12 cellular contexts compared by ENCODE assay signal in the genomic region with DNA sequence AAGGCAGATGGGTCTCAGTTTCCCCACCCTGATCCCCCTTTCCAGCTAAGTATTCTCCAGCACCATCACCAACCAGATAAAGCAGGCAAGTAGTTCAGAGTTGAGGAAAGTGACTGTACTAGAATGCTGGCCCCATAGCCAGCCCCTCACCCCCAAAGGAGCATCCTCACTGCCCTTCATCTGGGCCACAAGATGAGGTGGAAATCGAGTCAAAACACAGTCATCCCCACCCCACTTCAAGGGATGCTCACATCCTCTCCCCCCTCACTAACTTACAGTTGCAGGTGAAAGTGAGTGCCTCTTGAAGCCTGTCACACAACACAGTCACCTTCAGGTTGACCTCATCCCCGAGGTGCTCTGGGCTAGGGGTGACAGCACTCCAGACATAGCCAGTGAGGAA. TPM values are rescaled to one million over a fixed set of nuclear protein-coding genes. Genes with fewer than 3 reads are reported as not detected.
DNase-seq lines count a peak whose midpoint lies in the region; ATAC-seq and TF ChIP-seq lines count a peak whose summit lies in the region.
"Had no signal": no experiment of that assay in that cellular context is flagged by ENCODE, and none has a peak within 500 bp of the region (broad histone marks: within the 10 kb centered on the region; RNA-seq: fewer than 3 reads in every experiment).

No MANE protein-coding gene starts in this region.

- WGBS in esophagus muscularis mucosa = 36% methylated on average over 2 of the region's 2 CpGs

- H3K36me3 ChIP-seq in esophagus muscularis mucosa = peaks cover 3 to 58% (median 36%) of the 10 kb centered on the region in 4 donors
- H3K36me3 ChIP-seq in PC-3 (ENCODE audit: low read depth, low read length) = peaks cover 28% of the 10 kb centered on the region

- CTCF ChIA-PET in activated CD4-positive, alpha-beta T cell treated with anti-CD3 and anti-CD28 coated beads for 36 hours (lab: Charles Lee) = interaction anchor here (0.7 to 1.5 kb wide), 3 partner anchors 17 to 289 kb away, joined by 3 to 5 read pairs (median 4); no protein-coding TSS in a partner anchor
- CTCF ChIA-PET in PC-3 (lab: Charles Lee) = no interaction called here

- peaks cover 76 to 84% (median 80%) of the 10 kb centered on the region in 4 donors for H3K4me1 ChIP-seq in esophagus muscularis mucosa
- H3K4me1 ChIP-seq in PC-3 (ENCODE audit: insufficient read depth, low read length) = no peaks in the 10 kb centered on the region

- peak; percentile 90 for ATAC-seq in activated CD4-positive, alpha-beta T cell treated with anti-CD3 and anti-CD28 coated beads for 36 hours
- peak; percentile 66 for ATAC-seq in stimulated activated naive CD8-positive, alpha-beta T cell treated with anti-CD3 and anti-CD28 coated beads, Interleukin-15, Interleukin-2, amounts not matched to agents 100 U/mL and 50 U/mL, for 24 hours
- ATAC-seq in HG02870 (IDR thresholded peaks at IDR 0.05; ENCODE audit: unreplicated experiment) (no peak), PC-3 (no peak)
- ATAC-seq: natural killer cell treated with Interleukin-12 subunit alpha and Interleukin-12 subunit beta and Interleukin-15 and Interleukin-18, amount 100 ng/mL, for 72 hours had no signal

- H4K20me1 ChIP-seq in PC-3 (ENCODE audit: low read length) = no peaks in the 10 kb centered on the region

- H3K9me2 ChIP-seq in PC-3 (replicated peaks; ENCODE audit: low read length) = no peaks in the 10 kb centered on the region

- H3K27me3 ChIP-seq in esophagus muscularis mucosa (no peaks in the 10 kb centered on the region), PC-3 (ENCODE audit: low read length) (no peaks in the 10 kb centered on the region)
- H3K27me3 ChIP-seq: testis had no signal

- H3K9ac ChIP-seq in PC-3 (ENCODE audit: low read length) = no peak overlapping the region

- peaks cover 65% of the 10 kb centered on the region for H3K4me1 Mint-ChIP-seq in activated CD4-positive, alpha-beta T cell treated with anti-CD3 and anti-CD28 coated beads for 36 hours

- no peaks in the 10 kb centered on the region for H3K27me3 Mint-ChIP-seq in activated CD4-positive, alpha-beta T cell treated with anti-CD3 and anti-CD28 coated beads for 36 hours
- H3K27me3 Mint-ChIP-seq: natural killer cell treated with Interleukin-12 subunit alpha and Interleukin-12 subunit beta and Interleukin-15 and Interleukin-18, amount 100 ng/mL, for 72 hours had no signal

- no peaks in the 10 kb centered on the region for H3K79me2 ChIP-seq in PC-3 (ENCODE audit: low read length)

- H3K27ac Mint-ChIP-seq in activated CD4-positive, alpha-beta T cell treated with anti-CD3 and anti-CD28 coated beads for 36 hours = peak overlapping the region; percentile 72

- POLR2A ChIA-PET in activated CD4-positive, alpha-beta T cell treated with anti-CD3 and anti-CD28 coated beads for 36 hours (lab: Charles Lee) = no interaction called here
- POLR2A ChIA-PET in PC-3 (lab: Charles Lee; ENCODE audit: unreplicated experiment) = no interaction called here

- H3K9me3 Mint-ChIP-seq in activated CD4-positive, alpha-beta T cell treated with anti-CD3 and anti-CD28 coated beads for 36 hours (ENCODE audit: low read depth) = no peaks in the 10 kb centered on the region
- H3K9me3 Mint-ChIP-seq: natural killer cell treated with Interleukin-12 subunit alpha and Interleukin-12 subunit beta and Interleukin-15 and Interleukin-18, amount 100 ng/mL, for 72 hours had no signal

- H3K4me3 ChIP-seq in esophagus muscularis mucosa (no peak overlapping the region), PC-3 (ENCODE audit: low read length) (no peak overlapping the region)
- H3K4me3 ChIP-seq: testis had no signal

- intact Hi-C loops in activated CD4-positive, alpha-beta T cell treated with anti-CD3 and anti-CD28 coated beads for 36 hours (cut with DNase I, micrococcal nuclease) = loop anchor here in 1 of 2 experiments (1.0 kb wide), 1 partner anchor 11 kb away; no protein-coding TSS in a partner anchor
- intact Hi-C loops in esophagus muscularis mucosa (cut with DNase I) (no loop called here), PC-3 (cut with micrococcal nuclease) (no loop called here)

- no peak overlapping the region for H3K4me2 ChIP-seq in PC-3 (ENCODE audit: low read length)

- TF ChIP-seq CTCF in esophagus muscularis mucosa (IDR thresholded peaks at IDR 0.05) = no peak
- no peak for TF ChIP-seq CTCF in PC-3 (conservative IDR thresholded peaks at IDR 0.05; ENCODE audit: low read depth, low read length)

- H3K36me3 Mint-ChIP-seq in activated CD4-positive, alpha-beta T cell treated with anti-CD3 and anti-CD28 coated beads for 36 hours (ENCODE audit: low read depth) = peaks cover 42% of the 10 kb centered on the region
- H3K36me3 Mint-ChIP-seq: natural killer cell treated with Interleukin-12 subunit alpha and Interleukin-12 subunit beta and Interleukin-15 and Interleukin-18, amount 100 ng/mL, for 72 hours had no signal

- H3K4me3 Mint-ChIP-seq in activated CD4-positive, alpha-beta T cell treated with anti-CD3 and anti-CD28 coated beads for 36 hours = no peak overlapping the region
- H3K4me3 Mint-ChIP-seq: natural killer cell treated with Interleukin-12 subunit alpha and Interleukin-12 subunit beta and Interleukin-15 and Interleukin-18, amount 100 ng/mL, for 72 hours had no signal

- no peaks in the 10 kb centered on the region for H3F3A ChIP-seq in PC-3 (ENCODE audit: low read length, unreplicated experiment)

- TF ChIP-seq EP300 in esophagus muscularis mucosa (IDR thresholded peaks at IDR 0.05) = no peak

- peak; percentile 58 for DNase-seq in activated CD4-positive, alpha-beta T cell treated with anti-CD3 and anti-CD28 coated beads for 36 hours
- DNase-seq in activated CD4-positive, alpha-beta T cell treated with anti-CD3 and anti-CD28 coated beads, Interleukin-2, amount 50 U/mL, for 1 hour = no peak
- peak; percentile 20 for DNase-seq in T-helper 22 cell (ENCODE audit: low read depth)
- DNase-seq in esophagus muscularis mucosa (ENCODE audit: extremely low spot score) = no peak
- DNase-seq in stimulated activated naive CD8-positive, alpha-beta T cell treated with anti-CD3 and anti-CD28 coated beads, Interleukin-15, Interleukin-2, amounts not matched to agents 100 U/mL and 50 U/mL, for 24 hours = no peak
- DNase-seq in PC-3 = no peak
- DNase-seq in NCI-H2196 (lab: John Stamatoyannopoulos, UW; ENCODE audit: unreplicated experiment) = no peak
- DNase-seq: 8988T, NCI-H146, testis had no signal

- H2AFZ ChIP-seq in PC-3 (ENCODE audit: low read length) = no peak overlapping the region

- no TSS peak for BruUV-seq in PC-3 (replicated peaks; lab: Mats Ljungman, UMichigan)

- no peak for TF ChIP-seq POLR2A in esophagus muscularis mucosa (IDR thresholded peaks at IDR 0.05; ENCODE audit: low read depth)

- no peaks in the 10 kb centered on the region for H3K9me3 ChIP-seq in esophagus muscularis mucosa
- no peaks in the 10 kb centered on the region for H3K9me3 ChIP-seq in PC-3 (ENCODE audit: low read length)
- H3K9me3 ChIP-seq: testis had no signal

- peak overlapping the region; percentile 14 to 73 (median 55) for H3K27ac ChIP-seq in esophagus muscularis mucosa (replicated peaks in 1 of 4)
- no peak overlapping the region for H3K27ac ChIP-seq in PC-3 (ENCODE audit: low read length)

RNA-seq across cellular contexts. Expression of a gene that starts 30.4 kb away (rescaled TPM):
- total RNA-seq in activated CD4-positive, alpha-beta T cell treated with anti-CD3 and anti-CD28 coated beads for 36 hours = 10 to 100 TPM; 38.2 to 44.0 TPM
- total RNA-seq in esophagus muscularis mucosa (10 to 100 TPM; 10.8 to 15.8 (median 13.6) TPM), PC-3 (2014; rRNA removed) (34.7 and 35.3 TPM in 2 replicates)

RNA-seq across cellular contexts. Expression of a gene that starts 52.0 kb away (rescaled TPM):
- total RNA-seq in activated CD4-positive, alpha-beta T cell treated with anti-CD3 and anti-CD28 coated beads for 36 hours = 10 to 100 TPM; 89.1 to 94.6 TPM
- total RNA-seq in esophagus muscularis mucosa (10 to 100 TPM; 21.6 to 51.1 (median 28.5) TPM), PC-3 (2014; rRNA removed) (36.3 and 55.7 TPM in 2 replicates)

RNA-seq across cellular contexts. Expression of a gene that starts 52.6 kb away (rescaled TPM):
- 10 to 100 TPM; 55.9 to 57.6 TPM for total RNA-seq in activated CD4-positive, alpha-beta T cell treated with anti-CD3 and anti-CD28 coated beads for 36 hours
- total RNA-seq in esophagus muscularis mucosa = 10 to 100 TPM; 42.8 to 56.4 (median 51.4) TPM
- total RNA-seq in PC-3 (2014; rRNA removed) = 50.7 and 57.5 TPM in 2 replicates

Comparison
In these comparisons a context has a peak if more than half of its experiments do, and no peak if none do; other contexts are left out.
1. DNase-seq: peak in activated CD4-positive, alpha-beta T cell treated with anti-CD3 and anti-CD28 coated beads for 36 hours (single experiment) and T-helper 22 cell (single experiment); none in activated CD4-positive, alpha-beta T cell treated with anti-CD3 and anti-CD28 coated beads, Interleukin-2, amount 50 U/mL, for 1 hour (single experiment), esophagus muscularis mucosa (single experiment), stimulated activated naive CD8-positive, alpha-beta T cell treated with anti-CD3 and anti-CD28 coated beads, Interleukin-15, Interleukin-2, amounts not matched to agents 100 U/mL and 50 U/mL, for 24 hours (single experiment), PC-3 (single experiment) and NCI-H2196 (single experiment).
2. ATAC-seq: peak in activated CD4-positive, alpha-beta T cell treated with anti-CD3 and anti-CD28 coated beads for 36 hours (single experiment) and stimulated activated naive CD8-positive, alpha-beta T cell treated with anti-CD3 and anti-CD28 coated beads, Interleukin-15, Interleukin-2, amounts not matched to agents 100 U/mL and 50 U/mL, for 24 hours (single experiment); none in HG02870 (single experiment) and PC-3 (single experiment).